Comparison of ENCODE assay signal across 26 cellular contexts in genomic region chr1:101105877-101106276, GRCh38.
DNase-seq lines count a peak whose midpoint lies in the region; ATAC-seq and TF ChIP-seq lines count a peak whose summit lies in the region.
"Had no signal": no experiment of that assay in that cellular context is flagged by ENCODE, and none has a peak within 500 bp of the region (broad histone marks: within the 10 kb centered on the region; RNA-seq: fewer than 3 reads in every experiment).

No MANE protein-coding gene starts in this region.

- no peak overlapping the region for H3K4me2 ChIP-seq in osteoblast (ENCODE audit: insufficient read depth, low read length)

- peaks cover 0 to 26% (median 9%) of the 10 kb centered on the region in 12 donors for H3K4me1 ChIP-seq in heart left ventricle
- H3K4me1 ChIP-seq in osteoblast (ENCODE audit: insufficient read depth, low read length), result no peaks in the 10 kb centered on the region
- H3K4me1 ChIP-seq: ascending aorta, SJSA1, testis had no signal

- intact Hi-C loops in heart left ventricle (cut with DNase I), result loop anchor here in 2 of 10 donors (5.0 to 10.0 kb wide), 2 partner anchors 39 to 81 kb away; partner anchors contain the start of gene DPH5 (in 1 of the 2)

- TF ChIP-seq CTCF in astrocyte of the cerebellum (IDR thresholded peaks at IDR 0.05; ENCODE audit: low read depth, low read length, missing control alignments) (no peak), heart left ventricle (IDR thresholded peaks at IDR 0.05) (no peak), osteoblast (IDR thresholded peaks at IDR 0.05; ENCODE audit: extremely low read depth, low read depth, low read length) (no peak)

- in situ Hi-C loops in astrocyte of the cerebellum (cut with HindIII; ENCODE audit: low sequenced_read_pairs), result no loop called here

- peak; percentile 41 to 88 (median 62) for ATAC-seq in heart left ventricle
- ATAC-seq: activated CD8-positive, alpha-beta memory T cell treated with anti-CD3 and anti-CD28 coated beads, Interleukin-2, amount 10 ng/mL, durations not matched to agents 7 days and 5 days had no signal

- TF ChIP-seq POLR2A in heart left ventricle (IDR thresholded peaks at IDR 0.05), result no peak

- 44 to 58% (median 49%) methylated on average over 2 of the region's 2 CpGs for WGBS in heart left ventricle, 4 donors

- no peaks in the 10 kb centered on the region for H3K27me3 ChIP-seq in heart left ventricle
- H3K27me3 ChIP-seq in osteoblast (ENCODE audit: insufficient read depth, low read length), result no peaks in the 10 kb centered on the region
- H3K27me3 ChIP-seq: ascending aorta, neutrophil, testis had no signal

- no peak overlapping the region for H2AFZ ChIP-seq in osteoblast (ENCODE audit: low read length)

- H3K4me3 ChIP-seq in astrocyte of the cerebellum (ENCODE audit: low read depth, low read length) (no peak overlapping the region), heart left ventricle (no peak overlapping the region), osteoblast (ENCODE audit: insufficient read depth, low read length) (no peak overlapping the region)
- H3K4me3 ChIP-seq: ascending aorta, SJSA1, testis had no signal

- H3K27ac ChIP-seq in heart left ventricle (no peak overlapping the region), osteoblast (ENCODE audit: low read depth, low read length) (no peak overlapping the region)
- H3K27ac ChIP-seq: ascending aorta, epithelial cell of prostate, HL-60, neutrophil, SJSA1, testis had no signal

- H4K20me1 ChIP-seq in osteoblast (ENCODE audit: insufficient read depth, low read length), result no peaks in the 10 kb centered on the region

- H3K36me3 ChIP-seq in heart left ventricle, result no peaks in the 10 kb centered on the region
- no peaks in the 10 kb centered on the region for H3K36me3 ChIP-seq in osteoblast (ENCODE audit: insufficient read depth, low read length)
- H3K36me3 ChIP-seq: ascending aorta, neutrophil, SJSA1 had no signal

- H3K79me2 ChIP-seq in osteoblast (ENCODE audit: insufficient read depth, low read length), result no peaks in the 10 kb centered on the region

- DNase-seq in GM03348 (ENCODE audit: low spot score) (peak; percentile 60), astrocyte of the cerebellum (ENCODE audit: low read depth) (peak; percentile 12), heart left ventricle (no peak), osteoblast (ENCODE audit: insufficient read length, low spot score, missing footprints) (peak; percentile 4), DMS79 treated with DMSO at 0.1 percent for 48 hours (lab: John Stamatoyannopoulos, UW) (no peak), ureter (ENCODE audit: low spot score) (no peak), Ammon's horn (ENCODE audit: low spot score) (no peak)
- DNase-seq in stimulated activated naive CD4-positive, alpha-beta T cell treated with Interleukin-2 at 50 U/mL for 16 hours (lab: John Stamatoyannopoulos, UW), result no peak
- DNase-seq: activated CD8-positive, alpha-beta memory T cell treated with anti-CD3 and anti-CD28 coated beads, Interleukin-2, amount 10 ng/mL, durations not matched to agents 7 days and 5 days; activated effector memory CD4-positive, alpha-beta T cell treated with Interleukin-2 at 50 U/mL for 16 hours; dermis blood vessel endothelial cell; GDM1; islet precursor cell; KG1; NCI-H1105 treated with DMSO at 0.1 percent for 48 hours; NCI-H2107; NCI-H524 treated with DMSO at 0.1 percent for 48 hours; OCI-M1; stimulated activated CD4-positive, alpha-beta T cell treated with anti-CD3 and anti-CD28 coated beads, Interleukin-4, amount 100 ng/mL, for 4 hours; stimulated activated CD8-positive, alpha-beta memory T cell treated with anti-CD3 and anti-CD28 coated beads, Interleukin-4, amount 100 ng/mL, for 48 hours; testis had no signal

- H3K9me3 ChIP-seq in heart left ventricle (no peaks in the 10 kb centered on the region), osteoblast (ENCODE audit: low read depth, low read length) (no peaks in the 10 kb centered on the region)
- H3K9me3 ChIP-seq: ascending aorta, neutrophil, SJSA1, testis had no signal

Comparison
In these comparisons a context has a peak if more than half of its experiments do, and no peak if none do; other contexts are left out.
1. DNase-seq: peak in GM03348 (single experiment), astrocyte of the cerebellum (single experiment) and osteoblast (single experiment); none in heart left ventricle (0 of 5), DMS79 treated with DMSO at 0.1 percent for 48 hours (single experiment), ureter (single experiment), Ammon's horn (single experiment) and stimulated activated naive CD4-positive, alpha-beta T cell treated with Interleukin-2 at 50 U/mL for 16 hours (single experiment).